ENCODE assay signal across 8 cellular contexts in genomic region chr1:234309598-234310459, GRCh38.
DNase-seq lines count a peak whose midpoint lies in the region; ATAC-seq, FAIRE-seq and TF ChIP-seq lines count a peak whose summit lies in the region.

No MANE protein-coding gene starts in this region.

- H3K4me3 Mint-ChIP-seq in natural killer cell treated with Interleukin-12 subunit alpha and Interleukin-12 subunit beta and Interleukin-15 and Interleukin-18, amount 100 ng/mL, for 72 hours, result no peak overlapping the region
- peak overlapping the region; percentile 66 for H3K4me3 Mint-ChIP-seq in stimulated activated naive CD8-positive, alpha-beta T cell treated with anti-CD3 and anti-CD28 coated beads, Interleukin-15, Interleukin-2, amounts not matched to agents 100 ng/mL and 50 ng/mL, for 24 hours

- ATAC-seq in GM21447 (IDR thresholded peaks at IDR 0.05; ENCODE audit: unreplicated experiment), result peak; percentile 85
- peak; percentile 85 for ATAC-seq in esophagus mucosa
- ATAC-seq in natural killer cell treated with Interleukin-12 subunit alpha and Interleukin-12 subunit beta and Interleukin-15 and Interleukin-18, amount 100 ng/mL, for 72 hours, result peak; percentile 80 to 82

- peaks cover 9 to 11% of the 10 kb centered on the region in 2 donors for H3K4me1 Mint-ChIP-seq in natural killer cell treated with Interleukin-12 subunit alpha and Interleukin-12 subunit beta and Interleukin-15 and Interleukin-18, amount 100 ng/mL, for 72 hours (ENCODE audit: low read depth in 2 of 2)
- H3K4me1 Mint-ChIP-seq in stimulated activated naive CD8-positive, alpha-beta T cell treated with anti-CD3 and anti-CD28 coated beads, Interleukin-15, Interleukin-2, amounts not matched to agents 100 ng/mL and 50 ng/mL, for 24 hours (ENCODE audit: low read depth), result peaks cover 58% of the 10 kb centered on the region

- peak; percentile 81 for DNase-seq in D721Med (ENCODE audit: insufficient read length, low spot score)
- DNase-seq in HUDEP-2 (lab: John Stamatoyannopoulos, UW; ENCODE audit: unreplicated experiment in 76 of 76), result peak in 45 of 76 experiments; percentile 3 to 58 (median 19)
- DNase-seq in NT2/D1 (ENCODE audit: low read depth, low spot score), result peak; percentile 87
- DNase-seq in activated CD8-positive, alpha-beta memory T cell treated with anti-CD3 and anti-CD28 coated beads, Interleukin-2, amount 50 U/mL, for 48 hours, result peak; percentile 81
- peak; percentile 76 for DNase-seq in natural killer cell treated with Interleukin-12 subunit alpha and Interleukin-12 subunit beta and Interleukin-15 and Interleukin-18, amount 100 ng/mL, for 72 hours (ENCODE audit: low spot score)

- peak; percentile 56 for FAIRE-seq in D721Med (lab: Jason Lieb, UNC)

- no peaks in the 10 kb centered on the region for H3K36me3 ChIP-seq in NT2/D1 (ENCODE audit: insufficient read depth, insufficient read length, low read length)

- H3K9ac ChIP-seq in NT2/D1 (ENCODE audit: insufficient read length, low read depth), result no peak overlapping the region

- no peaks in the 10 kb centered on the region for H3K27me3 ChIP-seq in NT2/D1 (ENCODE audit: insufficient read depth, insufficient read length)

- no peak overlapping the region for H3K4me3 ChIP-seq in NT2/D1 (ENCODE audit: insufficient read length, low read depth)

- H3K9me3 ChIP-seq in NT2/D1 (ENCODE audit: insufficient read depth, low read length), result no peaks in the 10 kb centered on the region

- H3K9me3 Mint-ChIP-seq in natural killer cell treated with Interleukin-12 subunit alpha and Interleukin-12 subunit beta and Interleukin-15 and Interleukin-18, amount 100 ng/mL, for 72 hours, result no peaks in the 10 kb centered on the region
- H3K9me3 Mint-ChIP-seq in stimulated activated naive CD8-positive, alpha-beta T cell treated with anti-CD3 and anti-CD28 coated beads, Interleukin-15, Interleukin-2, amounts not matched to agents 100 ng/mL and 50 ng/mL, for 24 hours, result no peaks in the 10 kb centered on the region

- no peaks in the 10 kb centered on the region for H3K36me3 Mint-ChIP-seq in natural killer cell treated with Interleukin-12 subunit alpha and Interleukin-12 subunit beta and Interleukin-15 and Interleukin-18, amount 100 ng/mL, for 72 hours
- H3K36me3 Mint-ChIP-seq in stimulated activated naive CD8-positive, alpha-beta T cell treated with anti-CD3 and anti-CD28 coated beads, Interleukin-15, Interleukin-2, amounts not matched to agents 100 ng/mL and 50 ng/mL, for 24 hours (ENCODE audit: low read depth), result no peaks in the 10 kb centered on the region

- H3K27ac Mint-ChIP-seq in natural killer cell treated with Interleukin-12 subunit alpha and Interleukin-12 subunit beta and Interleukin-15 and Interleukin-18, amount 100 ng/mL, for 72 hours, result no peak overlapping the region
- H3K27ac Mint-ChIP-seq in stimulated activated naive CD8-positive, alpha-beta T cell treated with anti-CD3 and anti-CD28 coated beads, Interleukin-15, Interleukin-2, amounts not matched to agents 100 ng/mL and 50 ng/mL, for 24 hours, result peak overlapping the region; percentile 87

- H3K4me1 ChIP-seq in NT2/D1 (ENCODE audit: insufficient read depth, insufficient read length), result peaks cover 2% of the 10 kb centered on the region

- H3K27me3 Mint-ChIP-seq in natural killer cell treated with Interleukin-12 subunit alpha and Interleukin-12 subunit beta and Interleukin-15 and Interleukin-18, amount 100 ng/mL, for 72 hours, result peaks cover 4 to 6% of the 10 kb centered on the region in 2 donors
- no peaks in the 10 kb centered on the region for H3K27me3 Mint-ChIP-seq in stimulated activated naive CD8-positive, alpha-beta T cell treated with anti-CD3 and anti-CD28 coated beads, Interleukin-15, Interleukin-2, amounts not matched to agents 100 ng/mL and 50 ng/mL, for 24 hours

- TF ChIP-seq CTCF in D721Med (IDR thresholded peaks at IDR 0.05; ENCODE audit: insufficient read depth, missing control alignments), result peak; percentile 96

Comparison
In these comparisons a context has a peak if more than half of its experiments do, and no peak if none do; other contexts are left out.
1. DNase-seq: peak in every context shown above with its lines; median percentile 87 in NT2/D1; 81 in D721Med; 81 in activated CD8-positive, alpha-beta memory T cell treated with anti-CD3 and anti-CD28 coated beads, Interleukin-2, amount 50 U/mL, for 48 hours; 76 in natural killer cell treated with Interleukin-12 subunit alpha and Interleukin-12 subunit beta and Interleukin-15 and Interleukin-18, amount 100 ng/mL, for 72 hours; 19 in HUDEP-2.